In the genomic region with DNA sequence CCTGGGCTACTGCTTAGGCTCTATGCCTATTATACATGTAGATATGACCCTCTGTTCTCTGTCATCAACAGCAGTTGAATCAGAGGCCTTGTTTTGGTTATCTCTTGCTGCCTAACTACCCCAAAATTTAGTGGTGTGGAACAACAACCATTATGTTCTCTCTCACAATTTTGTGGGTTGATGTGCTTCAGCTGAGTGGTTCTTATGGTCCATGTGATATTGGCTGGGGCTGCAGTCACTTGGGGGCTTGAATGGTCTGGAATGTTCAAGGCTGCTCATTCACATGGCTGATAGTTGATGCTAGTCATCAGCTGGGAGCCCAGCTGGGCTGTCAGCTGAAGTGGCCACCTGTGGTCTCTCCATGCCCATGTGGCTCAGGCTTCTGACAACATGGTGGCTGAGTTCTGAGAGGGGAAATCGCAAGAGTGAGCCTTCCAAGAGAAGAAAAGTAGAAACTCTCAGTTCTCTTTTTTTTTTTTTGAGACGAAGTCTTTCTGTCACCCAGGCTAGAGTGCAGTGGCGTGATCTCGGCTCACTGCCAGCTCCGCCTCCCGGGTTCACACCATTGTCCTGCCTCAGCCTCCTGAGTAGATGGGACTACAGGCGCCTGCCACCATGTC, we compare ENCODE assay signal across 10 cellular contexts. TPM values are rescaled to one million over a fixed set of nuclear protein-coding genes. Genes with fewer than 3 reads are reported as not detected.
DNase-seq lines count a peak whose midpoint lies in the region; ATAC-seq and TF ChIP-seq lines count a peak whose summit lies in the region.
"Had no signal": no experiment of that assay in that cellular context is flagged by ENCODE, and none has a peak within 500 bp of the region (broad histone marks: within the 10 kb centered on the region; RNA-seq: fewer than 3 reads in every experiment).

No MANE protein-coding gene starts in this region.

- DNase-seq in HL-60 (ENCODE audit: low read depth in 1 of 2, low spot score in 1 of 2) (peak; percentile 20 to 43), lower lobe of right lung (peak; percentile 45), DMS153 treated with DMSO at 0.1 percent for 48 hours (lab: John Stamatoyannopoulos, UW; ENCODE audit: unreplicated experiment) (no peak), NCI-H2171 (lab: John Stamatoyannopoulos, UW) (no peak), NCI-H1105 treated with DMSO at 0.1 percent for 48 hours (lab: John Stamatoyannopoulos, UW) (no peak), NCI-H1417 treated with DMSO at 0.1 percent for 48 hours (lab: John Stamatoyannopoulos, UW) (no peak)
- DNase-seq: GM23248, NCI-H748 treated with DMSO at 0.1 percent for 48 hours had no signal

- H3K27me3 ChIP-seq in HL-60 (ENCODE audit: insufficient read depth, poor library complexity, severe bottlenecking) (no peaks in the 10 kb centered on the region), lower lobe of right lung (ENCODE audit: low read depth) (no peaks in the 10 kb centered on the region)

- no peak overlapping the region for H3K4me3 ChIP-seq in HL-60 (replicated peaks; ENCODE audit: insufficient read depth, low read length)
- no peak overlapping the region for H3K4me3 ChIP-seq in lower lobe of right lung
- H3K4me3 ChIP-seq: GM23248 had no signal

- peak overlapping the region; percentile 23; the same call in 1 of the 2 replicates for H3K27ac ChIP-seq in HL-60 (replicated peaks)
- H3K27ac ChIP-seq in lower lobe of right lung: no peak overlapping the region
- H3K27ac ChIP-seq: GM23248 had no signal

- intact Hi-C loops in lower lobe of right lung (cut with DNase I): no loop called here

- TF ChIP-seq CTCF in HL-60 (IDR thresholded peaks at IDR 0.05; ENCODE audit: insufficient read depth, low read length) (no peak), lower lobe of right lung (IDR thresholded peaks at IDR 0.05) (no peak)

- peak; percentile 83 for ATAC-seq in GM18870 (IDR thresholded peaks at IDR 0.05; ENCODE audit: unreplicated experiment)
- ATAC-seq in GM21786 (IDR thresholded peaks at IDR 0.05; ENCODE audit: unreplicated experiment): peak; percentile 93
- ATAC-seq in lower lobe of right lung: peak; percentile 16 to 71

- no peaks in the 10 kb centered on the region for H3K4me1 ChIP-seq in lower lobe of right lung

- H3K36me3 ChIP-seq in lower lobe of right lung: peaks cover 9% of the 10 kb centered on the region

- no peaks in the 10 kb centered on the region for H3K9me3 ChIP-seq in lower lobe of right lung

RNA-seq across cellular contexts. Expression of a gene that starts 47.8 kb away (rescaled TPM):
- total RNA-seq in lower lobe of right lung: 6.0 TPM

Comparison
In these comparisons a context has a peak if more than half of its experiments do, and no peak if none do; other contexts are left out.
1. DNase-seq: peak in HL-60 (2 of 2) and lower lobe of right lung (single experiment); none in DMS153 treated with DMSO at 0.1 percent for 48 hours (single experiment), NCI-H2171 (single experiment), NCI-H1105 treated with DMSO at 0.1 percent for 48 hours (single experiment) and NCI-H1417 treated with DMSO at 0.1 percent for 48 hours (single experiment).
2. Peak in every context shown above with its lines, with median percentiles within 50 percentile points of each other: ATAC-seq.